In the genomic region with DNA sequence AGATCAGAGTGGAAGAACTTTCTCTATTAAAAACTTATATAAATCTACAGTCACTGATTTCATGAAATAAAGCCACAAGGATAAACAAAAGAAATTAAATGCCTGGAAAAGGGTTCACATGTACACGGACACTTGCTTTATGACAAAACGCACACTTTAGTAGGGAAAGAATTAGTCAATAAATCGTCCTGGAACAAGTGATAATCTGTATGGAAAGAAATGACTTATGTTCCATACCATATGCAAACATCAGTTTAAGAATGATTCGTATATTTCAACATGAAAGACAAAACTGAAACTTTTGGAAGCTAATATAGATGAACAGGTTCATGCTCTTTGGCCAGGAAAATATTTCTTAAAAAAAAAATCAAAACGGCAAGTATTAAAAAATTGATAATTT, we compare ENCODE assay signal across 22 cellular contexts. TPM values are rescaled to one million over a fixed set of nuclear protein-coding genes. Genes with fewer than 3 reads are reported as not detected.
A peak's percentile ranks its signal among the peaks of the same experiment; 100 is the strongest.
DNase-seq lines count a peak whose midpoint lies in the region; ATAC-seq and TF ChIP-seq lines count a peak whose summit lies in the region.
"Had no signal": no experiment of that assay in that cellular context is flagged by ENCODE, and none has a peak within 500 bp of the region (broad histone marks: within the 10 kb centered on the region; RNA-seq: fewer than 3 reads in every experiment).

No MANE protein-coding gene starts in this region.

- CTCF ChIA-PET in WTC11 (lab: Charles Lee), result no interaction called here

- TF ChIP-seq POLR2A in gastrocnemius medialis (IDR thresholded peaks at IDR 0.05), result no peak

- peak; percentile 43 to 88 for ATAC-seq in activated naive CD4-positive, alpha-beta T cell treated with anti-CD3 and anti-CD28 coated beads, Interleukin-2, amount 50 U/mL, for 72 hours
- ATAC-seq in WTC11 (no peak), gastrocnemius medialis (no peak), GM21619 (IDR thresholded peaks at IDR 0.05; ENCODE audit: unreplicated experiment) (no peak)
- ATAC-seq: mucosa of descending colon had no signal

- H3K4me1 ChIP-seq in gastrocnemius medialis, result peaks cover 50 to 64% of the 10 kb centered on the region in 2 donors

- H3K9me3 Mint-ChIP-seq in activated naive CD4-positive, alpha-beta T cell treated with anti-CD3 and anti-CD28 coated beads, Interleukin-2, amount 50 U/mL, for 72 hours, result peaks cover 0 to 5% of the 10 kb centered on the region in 2 donors
- H3K9me3 Mint-ChIP-seq in WTC11, result no peaks in the 10 kb centered on the region
- H3K9me3 Mint-ChIP-seq: T-helper 2 cell treated with Interferon-gamma antibody and Interleukin-4, amounts not matched to agents 5 μg/mL and 100 μg/mL, for 36 hours had no signal

- H3K9me3 ChIP-seq in gastrocnemius medialis, result no peaks in the 10 kb centered on the region
- H3K9me3 ChIP-seq: adrenal gland, mucosa of descending colon, sigmoid colon, thoracic aorta had no signal

- peak overlapping the region; percentile 3 to 72 for H3K27ac Mint-ChIP-seq in activated naive CD4-positive, alpha-beta T cell treated with anti-CD3 and anti-CD28 coated beads, Interleukin-2, amount 50 U/mL, for 72 hours
- H3K27ac Mint-ChIP-seq in WTC11, result peak overlapping the region; percentile 90
- H3K27ac Mint-ChIP-seq: T-helper 2 cell treated with Interferon-gamma antibody and Interleukin-4, amounts not matched to agents 5 μg/mL and 100 μg/mL, for 36 hours had no signal

- H3K36me3 Mint-ChIP-seq in activated naive CD4-positive, alpha-beta T cell treated with anti-CD3 and anti-CD28 coated beads, Interleukin-2, amount 50 U/mL, for 72 hours, result peaks cover 7 to 43% of the 10 kb centered on the region in 2 donors
- H3K36me3 Mint-ChIP-seq in WTC11, result peaks cover 4% of the 10 kb centered on the region

- TF ChIP-seq CTCF in WTC11 (IDR thresholded peaks at IDR 0.05) (no peak), epithelial cell of esophagus (IDR thresholded peaks at IDR 0.05; ENCODE audit: insufficient read depth, low read depth, low read length, missing control alignments) (no peak), gastrocnemius medialis (IDR thresholded peaks at IDR 0.05 in 4 of 5, conservative IDR thresholded peaks at IDR 0.05 in 1 of 5) (no peak), GM13976 (IDR thresholded peaks at IDR 0.05; ENCODE audit: borderline replicate concordance, control extremely low read depth, extremely low read depth, insufficient read depth, missing control alignments) (no peak)

- no peak overlapping the region for H3K4me3 Mint-ChIP-seq in WTC11
- H3K4me3 Mint-ChIP-seq: CD14-positive monocyte; T-helper 2 cell treated with Interferon-gamma antibody and Interleukin-4, amounts not matched to agents 5 μg/mL and 100 μg/mL, for 36 hours had no signal

- POLR2A ChIA-PET in WTC11 (lab: Charles Lee), result no interaction called here

- H3K27me3 ChIP-seq in gastrocnemius medialis, result no peaks in the 10 kb centered on the region
- H3K27me3 ChIP-seq: adrenal gland, sigmoid colon had no signal

- peak overlapping the region in 3 of 4 donors; percentile 11 to 55 (median 23) for H3K27ac ChIP-seq in gastrocnemius medialis
- H3K27ac ChIP-seq: adrenal gland, sigmoid colon, VCaP had no signal

- H3K4me1 Mint-ChIP-seq in WTC11, result peaks cover 69% of the 10 kb centered on the region

- no peak for DNase-seq in activated naive CD4-positive, alpha-beta T cell treated with anti-CD3 and anti-CD28 coated beads, Interleukin-2, amount 50 U/mL, for 72 hours (ENCODE audit: low spot score in 2 of 2)
- no peak for DNase-seq in activated naive CD4-positive, alpha-beta T cell treated with anti-CD3 and anti-CD28 coated beads, Interleukin-2, amount 50 U/mL, for 16 hours
- no peak for DNase-seq in WTC11 (ENCODE audit: low spot score)
- DNase-seq in epithelial cell of esophagus (ENCODE audit: low read depth), result peak; percentile 5
- no peak for DNase-seq in gastrocnemius medialis
- no peak for DNase-seq in stimulated activated CD4-positive, alpha-beta T cell treated with anti-CD3 and anti-CD28 coated beads, Interleukin-1b, Interleukin-23, amount 100 ng/mL, for 48 hours
- no peak for DNase-seq in GM13976 (ENCODE audit: low spot score)
- DNase-seq: ACHN, adrenal gland, EL, HCEC 1CT, left ventricle myocardium superior, mucosa of descending colon, NCI-H1417 treated with DMSO at 0.1 percent for 48 hours, NCI-H2107, NCI-H524, sigmoid colon had no signal

- H3K27me3 Mint-ChIP-seq in WTC11 (ENCODE audit: low read depth), result no peaks in the 10 kb centered on the region

- in situ Hi-C loops in gastrocnemius medialis (cut with MboI; ENCODE audit: low sequenced_read_pairs in 4 of 4) (no loop called here), GM13976 (cut with MboI; ENCODE audit: low sequenced_read_pairs, unreplicated experiment) (no loop called here)

- H3K36me3 ChIP-seq in gastrocnemius medialis, result no peaks in the 10 kb centered on the region
- H3K36me3 ChIP-seq: adrenal gland, sigmoid colon, thoracic aorta had no signal

- intact Hi-C loops in gastrocnemius medialis (cut with DNase I; ENCODE audit: low total_unique reads), result loop anchor here (5.0 kb wide), 1 partner anchor 51 kb away; no protein-coding TSS in a partner anchor

- H3K4me3 ChIP-seq in epithelial cell of esophagus (ENCODE audit: low read length) (no peak overlapping the region), gastrocnemius medialis (no peak overlapping the region)
- H3K4me3 ChIP-seq: adrenal gland, mucosa of descending colon, sigmoid colon, thoracic aorta had no signal

TF ChIP-seq in WTC11, 78 proteins besides CTCF, POLR2A, EP300 and RAD21:
- no peak for TF ChIP-seq FOXK1 (CRISPR knock-in tag; IDR thresholded peaks at IDR 0.05)
- no peak for TF ChIP-seq RELA (CRISPR knock-in tag; IDR thresholded peaks at IDR 0.05; ENCODE audit: borderline replicate concordance)
- no peak for TF ChIP-seq NFE2L1 (CRISPR knock-in tag; IDR thresholded peaks at IDR 0.05)
- TF ChIP-seq, protein P1, sequence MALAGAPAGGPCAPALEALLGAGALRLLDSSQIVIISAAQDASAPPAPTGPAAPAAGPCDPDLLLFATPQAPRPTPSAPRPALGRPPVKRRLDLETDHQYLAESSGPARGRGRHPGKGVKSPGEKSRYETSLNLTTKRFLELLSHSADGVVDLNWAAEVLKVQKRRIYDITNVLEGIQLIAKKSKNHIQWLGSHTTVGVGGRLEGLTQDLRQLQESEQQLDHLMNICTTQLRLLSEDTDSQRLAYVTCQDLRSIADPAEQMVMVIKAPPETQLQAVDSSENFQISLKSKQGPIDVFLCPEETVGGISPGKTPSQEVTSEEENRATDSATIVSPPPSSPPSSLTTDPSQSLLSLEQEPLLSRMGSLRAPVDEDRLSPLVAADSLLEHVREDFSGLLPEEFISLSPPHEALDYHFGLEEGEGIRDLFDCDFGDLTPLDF (CRISPR knock-in tag; IDR thresholded peaks at IDR 0.05), result no peak
- TF ChIP-seq FOXJ3 (CRISPR knock-in tag; IDR thresholded peaks at IDR 0.05; ENCODE audit: borderline replicate concordance), result no peak
- TF ChIP-seq, protein P2, sequence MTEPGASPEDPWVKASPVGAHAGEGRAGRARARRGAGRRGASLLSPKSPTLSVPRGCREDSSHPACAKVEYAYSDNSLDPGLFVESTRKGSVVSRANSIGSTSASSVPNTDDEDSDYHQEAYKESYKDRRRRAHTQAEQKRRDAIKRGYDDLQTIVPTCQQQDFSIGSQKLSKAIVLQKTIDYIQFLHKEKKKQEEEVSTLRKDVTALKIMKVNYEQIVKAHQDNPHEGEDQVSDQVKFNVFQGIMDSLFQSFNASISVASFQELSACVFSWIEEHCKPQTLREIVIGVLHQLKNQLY (CRISPR knock-in tag; IDR thresholded peaks at IDR 0.05), result no peak
- no peak for TF ChIP-seq CREB1 (CRISPR knock-in tag; IDR thresholded peaks at IDR 0.05)
- TF ChIP-seq ZBTB43 (CRISPR knock-in tag; IDR thresholded peaks at IDR 0.05), result no peak
- no peak for TF ChIP-seq ZNF138 (CRISPR knock-in tag; conservative IDR thresholded peaks at IDR 0.05)
- TF ChIP-seq USF1 (CRISPR knock-in tag; IDR thresholded peaks at IDR 0.05), result no peak

RNA-seq across cellular contexts. Expression of gene MEF2A, which starts 40.2 kb away (rescaled TPM):
- 10 to 100 TPM; 16.4 to 18.7 TPM for total RNA-seq in activated naive CD4-positive, alpha-beta T cell treated with anti-CD3 and anti-CD28 coated beads, Interleukin-2, amount 50 U/mL, for 72 hours
- total RNA-seq in WTC11 (2021), result 22.2 to 30.7 TPM (median 25.5 TPM) in 3 replicates
- 100 to 1,000 TPM in 2 of 4 donors, 10 to 100 TPM in 2; 66.9 to 128 (median 107) TPM for total RNA-seq in gastrocnemius medialis

Comparison
In these comparisons a context has a peak if more than half of its experiments do, and no peak if none do; other contexts are left out.
1. ATAC-seq: peak in activated naive CD4-positive, alpha-beta T cell treated with anti-CD3 and anti-CD28 coated beads, Interleukin-2, amount 50 U/mL, for 72 hours (2 of 2); none in WTC11 (single experiment), gastrocnemius medialis (0 of 2) and GM21619 (single experiment).